ENCODE assay signal across 8 cellular contexts in the genomic region with DNA sequence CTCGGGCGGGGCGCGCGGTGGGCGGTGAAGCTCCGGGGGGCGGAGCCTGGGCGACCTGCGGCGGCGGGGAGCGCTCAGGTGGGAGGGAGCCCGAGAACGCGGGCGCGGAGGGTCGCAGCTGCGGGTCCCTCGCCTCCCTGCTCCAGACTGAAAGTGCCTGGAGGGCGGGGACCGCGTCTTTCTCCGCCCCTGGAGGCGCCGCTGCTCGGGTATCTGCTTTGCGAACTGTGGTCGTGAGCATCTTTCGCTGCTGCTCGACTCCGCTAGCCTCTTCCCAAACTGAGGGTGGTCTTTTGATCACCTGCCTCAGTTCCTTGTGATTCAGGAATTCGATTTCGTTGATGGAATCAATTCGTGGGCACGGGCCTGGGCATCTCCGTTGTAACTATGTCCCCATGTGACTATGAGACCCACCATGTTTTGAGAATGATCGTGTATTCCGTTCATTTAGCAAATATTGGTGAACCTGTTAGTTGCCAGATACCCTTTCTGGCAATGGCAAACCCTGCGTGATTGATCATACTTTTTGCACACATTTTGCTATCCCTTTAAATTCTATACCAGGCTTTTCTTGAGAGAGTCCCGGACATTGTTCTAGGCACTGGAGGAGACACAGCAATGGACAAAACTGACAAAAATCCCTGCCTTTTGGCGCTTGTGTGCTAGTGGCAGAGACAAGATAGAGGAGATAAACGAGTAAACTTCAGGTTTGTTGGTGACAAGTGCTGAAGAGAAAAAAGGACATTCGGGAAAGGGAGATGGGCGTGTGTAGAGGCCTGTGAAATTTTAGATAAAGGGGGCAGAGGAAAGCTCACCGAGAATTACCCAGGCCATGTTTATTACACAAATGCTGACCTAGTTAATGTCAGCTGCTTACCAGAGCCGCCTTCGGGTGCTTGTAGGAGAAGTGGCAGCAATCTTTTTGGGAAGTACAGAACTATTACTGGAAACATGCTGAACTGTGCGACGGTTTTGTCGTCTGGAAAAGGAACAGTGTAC. TPM values are rescaled to one million over a fixed set of nuclear protein-coding genes. Genes with fewer than 3 reads are reported as not detected.
DNase-seq lines count a peak whose midpoint lies in the region; ATAC-seq and TF ChIP-seq lines count a peak whose summit lies in the region.

No MANE protein-coding gene starts in this region.

- intact Hi-C loops in left ventricle myocardium superior (cut with micrococcal nuclease) = no loop called here
- intact Hi-C loops in prostate gland (cut with DNase I) = loop anchor here (5.0 kb wide), 1 partner anchor 94 kb away; a partner anchor contains a TSS
- intact Hi-C loops in vagina (cut with DNase I) = no loop called here

- H3K4me3 ChIP-seq in prostate gland (peak overlapping the region; percentile 93 to 98), vagina (peak overlapping the region; percentile 85 to 100)

- no peaks in the 10 kb centered on the region for H3K9me3 ChIP-seq in prostate gland
- H3K9me3 ChIP-seq in vagina = no peaks in the 10 kb centered on the region

- H3K27me3 ChIP-seq in prostate gland (replicated peaks; ENCODE audit: insufficient read depth) (no peaks in the 10 kb centered on the region), vagina (no peaks in the 10 kb centered on the region)

- ATAC-seq in GM21786 (IDR thresholded peaks at IDR 0.05; ENCODE audit: unreplicated experiment) (peak; percentile 46), SK-N-SH treated with all-trans-retinoic acid at 6 μM for 48 hours (peak; percentile 77), left ventricle myocardium superior (peak; percentile 75)
- ATAC-seq in activated naive CD8-positive, alpha-beta T cell treated with anti-CD3 and anti-CD28 coated beads, Interleukin-2, amount 50 U/mL, for 24 hours = peak; percentile 66

- peaks cover 67% of the 10 kb centered on the region for H3K4me1 Mint-ChIP-seq in activated naive CD8-positive, alpha-beta T cell treated with anti-CD3 and anti-CD28 coated beads, Interleukin-2, amount 50 U/mL, for 24 hours

- no peaks in the 10 kb centered on the region for H3K9me3 Mint-ChIP-seq in activated naive CD8-positive, alpha-beta T cell treated with anti-CD3 and anti-CD28 coated beads, Interleukin-2, amount 50 U/mL, for 24 hours

- no peak for TF ChIP-seq CTCF in prostate gland (IDR thresholded peaks at IDR 0.05)
- TF ChIP-seq CTCF in vagina (IDR thresholded peaks at IDR 0.05) = no peak

- 14% methylated on average over 23 of the region's 52 CpGs for WGBS in prostate gland

- H3K36me3 ChIP-seq in prostate gland (no peaks in the 10 kb centered on the region), vagina (peaks cover 2 to 11% of the 10 kb centered on the region in 2 donors)

- peak overlapping the region; percentile 93 for H3K4me3 Mint-ChIP-seq in activated naive CD8-positive, alpha-beta T cell treated with anti-CD3 and anti-CD28 coated beads, Interleukin-2, amount 50 U/mL, for 24 hours

- H3K27me3 Mint-ChIP-seq in activated naive CD8-positive, alpha-beta T cell treated with anti-CD3 and anti-CD28 coated beads, Interleukin-2, amount 50 U/mL, for 24 hours = no peaks in the 10 kb centered on the region

- H3K36me3 Mint-ChIP-seq in activated naive CD8-positive, alpha-beta T cell treated with anti-CD3 and anti-CD28 coated beads, Interleukin-2, amount 50 U/mL, for 24 hours (ENCODE audit: low read depth) = peaks cover 52% of the 10 kb centered on the region

- H3K27ac ChIP-seq in prostate gland (peak overlapping the region; percentile 96 to 98), vagina (peak overlapping the region; percentile 98)

- peak overlapping the region; percentile 72 for H3K27ac Mint-ChIP-seq in activated naive CD8-positive, alpha-beta T cell treated with anti-CD3 and anti-CD28 coated beads, Interleukin-2, amount 50 U/mL, for 24 hours

- H3K4me1 ChIP-seq in prostate gland (replicated peaks) = peaks cover 8% of the 10 kb centered on the region
- H3K4me1 ChIP-seq in vagina = peaks cover 56% of the 10 kb centered on the region

- TF ChIP-seq POLR2A in prostate gland (IDR thresholded peaks at IDR 0.05) = no peak
- TF ChIP-seq POLR2A in vagina (IDR thresholded peaks at IDR 0.05) = no peak

- DNase-seq in ELR (ENCODE audit: low read depth) (peak; percentile 75), KG1 (lab: John Stamatoyannopoulos, UW) (peak; percentile 62), left ventricle myocardium superior (peak; percentile 83), prostate gland (ENCODE audit: low spot score) (peak; percentile 49), vagina (ENCODE audit: extremely low spot score in 2 of 2) (peak in 1 of 2 donors; percentile 88)
- peak; percentile 83 for DNase-seq in activated naive CD8-positive, alpha-beta T cell treated with anti-CD3 and anti-CD28 coated beads, Interleukin-2, amount 50 U/mL, for 24 hours

TF ChIP-seq in SK-N-SH treated with all-trans-retinoic acid at 6 μM for 48 hours, 23 proteins besides CTCF, POLR2A, EP300 and RAD21:
- TF ChIP-seq, protein P1, sequence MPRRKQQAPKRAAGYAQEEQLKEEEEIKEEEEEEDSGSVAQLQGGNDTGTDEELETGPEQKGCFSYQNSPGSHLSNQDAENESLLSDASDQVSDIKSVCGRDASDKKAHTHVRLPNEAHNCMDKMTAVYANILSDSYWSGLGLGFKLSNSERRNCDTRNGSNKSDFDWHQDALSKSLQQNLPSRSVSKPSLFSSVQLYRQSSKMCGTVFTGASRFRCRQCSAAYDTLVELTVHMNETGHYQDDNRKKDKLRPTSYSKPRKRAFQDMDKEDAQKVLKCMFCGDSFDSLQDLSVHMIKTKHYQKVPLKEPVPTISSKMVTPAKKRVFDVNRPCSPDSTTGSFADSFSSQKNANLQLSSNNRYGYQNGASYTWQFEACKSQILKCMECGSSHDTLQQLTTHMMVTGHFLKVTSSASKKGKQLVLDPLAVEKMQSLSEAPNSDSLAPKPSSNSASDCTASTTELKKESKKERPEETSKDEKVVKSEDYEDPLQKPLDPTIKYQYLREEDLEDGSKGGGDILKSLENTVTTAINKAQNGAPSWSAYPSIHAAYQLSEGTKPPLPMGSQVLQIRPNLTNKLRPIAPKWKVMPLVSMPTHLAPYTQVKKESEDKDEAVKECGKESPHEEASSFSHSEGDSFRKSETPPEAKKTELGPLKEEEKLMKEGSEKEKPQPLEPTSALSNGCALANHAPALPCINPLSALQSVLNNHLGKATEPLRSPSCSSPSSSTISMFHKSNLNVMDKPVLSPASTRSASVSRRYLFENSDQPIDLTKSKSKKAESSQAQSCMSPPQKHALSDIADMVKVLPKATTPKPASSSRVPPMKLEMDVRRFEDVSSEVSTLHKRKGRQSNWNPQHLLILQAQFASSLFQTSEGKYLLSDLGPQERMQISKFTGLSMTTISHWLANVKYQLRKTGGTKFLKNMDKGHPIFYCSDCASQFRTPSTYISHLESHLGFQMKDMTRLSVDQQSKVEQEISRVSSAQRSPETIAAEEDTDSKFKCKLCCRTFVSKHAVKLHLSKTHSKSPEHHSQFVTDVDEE (CRISPR knock-in tag; IDR thresholded peaks at IDR 0.05) = 0 out of 2 replicates have a peak, but pooled peaks have one; percentile 8
- no peak for TF ChIP-seq PPARA (CRISPR knock-in tag; IDR thresholded peaks at IDR 0.05; ENCODE audit: borderline replicate concordance)
TF ChIP-seq in SK-N-SH treated with all-trans-retinoic acid at 6 μM for 48 hours: peak in this region for 1.

RNA-seq across cellular contexts. Expression of a gene that starts 0.9 kb away (rescaled TPM):
- total RNA-seq in left ventricle myocardium superior = 7.3 TPM
- total RNA-seq in prostate gland = 10 to 100 TPM; 27.6 to 43.5 TPM
- 25.3 TPM for total RNA-seq in vagina

RNA-seq across cellular contexts. Expression of a gene that starts 1.4 kb away (rescaled TPM):
- total RNA-seq in left ventricle myocardium superior (6.6 TPM), prostate gland (10 to 100 TPM; 19.6 to 25.1 TPM), vagina (20.1 TPM)
